23 cellular contexts compared by ENCODE assay signal in the genomic region with DNA sequence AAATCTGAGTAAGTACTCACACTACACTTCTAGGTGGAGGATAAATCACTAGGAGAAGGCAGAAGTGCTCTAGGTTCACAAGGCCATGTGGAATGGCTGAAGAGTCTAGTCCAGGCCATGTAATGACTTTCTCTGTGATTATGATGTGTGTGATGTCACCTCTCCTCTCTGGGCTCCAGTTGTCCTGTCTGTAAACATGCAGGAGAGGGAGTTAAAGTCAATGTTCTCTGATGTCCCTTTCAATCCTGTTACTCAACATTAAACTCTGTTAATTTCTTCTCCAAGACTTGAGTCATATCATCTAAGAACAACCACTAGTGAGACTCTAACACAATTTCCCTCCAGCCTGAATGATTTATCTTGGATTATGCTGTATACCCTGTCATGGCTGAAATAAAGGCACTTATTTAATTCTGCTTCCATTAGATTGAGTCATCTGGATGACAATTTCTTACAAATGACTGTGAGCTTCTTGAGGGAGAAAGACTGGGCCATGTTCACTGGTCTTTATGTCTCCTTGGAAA.
A peak's percentile ranks its signal among the peaks of the same experiment; 100 is the strongest.
DNase-seq lines count a peak whose midpoint lies in the region; ATAC-seq, FAIRE-seq and TF ChIP-seq lines count a peak whose summit lies in the region.
"Had no signal": no experiment of that assay in that cellular context is flagged by ENCODE, and none has a peak within 500 bp of the region (broad histone marks: within the 10 kb centered on the region; RNA-seq: fewer than 3 reads in every experiment).

No MANE protein-coding gene starts in this region.

- no peak overlapping the region for H3K18ac ChIP-seq in mesendoderm (ENCODE audit: low read length)

- TF ChIP-seq CTCF in right atrium auricular region (IDR thresholded peaks at IDR 0.05) = no peak
- TF ChIP-seq CTCF in bronchial epithelial cell (IDR thresholded peaks at IDR 0.05; ENCODE audit: insufficient read depth, low read length, severe bottlenecking) = no peak

- H2BK120ac ChIP-seq in mesendoderm (ENCODE audit: low read depth, low read length) = no peak overlapping the region

- peaks cover 0 to 6% of the 10 kb centered on the region in 2 donors for H3K4me1 ChIP-seq in right atrium auricular region
- H3K4me1 ChIP-seq in mesendoderm (ENCODE audit: control insufficient read depth, low read depth, low read length) = no peaks in the 10 kb centered on the region

- FAIRE-seq in bronchial epithelial cell (lab: Jason Lieb, UNC) (peak; percentile 43), urothelium cell line (lab: Jason Lieb, UNC) (peak; percentile 13)
- FAIRE-seq: GM12891, HTR-8/SVneo, RCC 7860 had no signal

- H3K4me3 ChIP-seq in right atrium auricular region = no peak overlapping the region
- no peak overlapping the region for H3K4me3 ChIP-seq in bronchial epithelial cell (ENCODE audit: low read depth, low read length)
- no peak overlapping the region for H3K4me3 ChIP-seq in mesendoderm (ENCODE audit: low read length)

- H2BK15ac ChIP-seq in mesendoderm (replicated peaks; ENCODE audit: low read depth) = no peak overlapping the region

- DNase-seq in Right ventricle myocardium superior = no peak
- DNase-seq in right atrium auricular region (ENCODE audit: low spot score) = no peak
- peak; percentile 1 for DNase-seq in bronchial epithelial cell (ENCODE audit: low read depth)
- DNase-seq in left ventricle myocardium superior = no peak
- no peak for DNase-seq in urothelium cell line (ENCODE audit: low spot score)
- DNase-seq in stimulated activated naive CD4-positive, alpha-beta T cell (lab: John Stamatoyannopoulos, UW) = no peak
- no peak for DNase-seq in mesendoderm
- DNase-seq in NCI-H69 (lab: John Stamatoyannopoulos, UW) = no peak
- DNase-seq: AML-193; C1 segment of cervical spinal cord; CD8-positive, alpha-beta T cell; GOT3; HCEC 1CT; MV-4-11; NCI-H1694; NCI-H2081; NCI-H2171 treated with DMSO at 0.1 percent for 48 hours; NCI-H524 treated with DMSO at 0.1 percent for 48 hours; OCI-M1; SHP77 had no signal

- H3K9me3 ChIP-seq in right atrium auricular region = no peaks in the 10 kb centered on the region

- H4K5ac ChIP-seq in mesendoderm (ENCODE audit: low read length) = no peak overlapping the region

- no peak overlapping the region for H3K27ac ChIP-seq in right atrium auricular region
- H3K27ac ChIP-seq in mesendoderm (ENCODE audit: low read depth, low read length) = no peak overlapping the region

- no peak overlapping the region for H3K9ac ChIP-seq in mesendoderm (ENCODE audit: low read length)

- intact Hi-C loops in Right ventricle myocardium superior (cut with DNase I) (no loop called here), left ventricle myocardium superior (cut with micrococcal nuclease) (no loop called here)

- H3K27me3 ChIP-seq in right atrium auricular region = no peaks in the 10 kb centered on the region
- H3K27me3 ChIP-seq in bronchial epithelial cell (ENCODE audit: control insufficient read depth, insufficient read depth, low read length) = no peaks in the 10 kb centered on the region
- no peaks in the 10 kb centered on the region for H3K27me3 ChIP-seq in mesendoderm (ENCODE audit: insufficient read depth, low read length, poor library complexity)

- H3K36me3 ChIP-seq in right atrium auricular region = no peaks in the 10 kb centered on the region
- H3K36me3 ChIP-seq in bronchial epithelial cell (ENCODE audit: control insufficient read depth, insufficient read depth, low read length) = no peaks in the 10 kb centered on the region
- H3K36me3 ChIP-seq in mesendoderm (ENCODE audit: control insufficient read depth, insufficient read depth, low read length) = no peaks in the 10 kb centered on the region

- no peak overlapping the region for H3K4ac ChIP-seq in mesendoderm (ENCODE audit: low read depth, low read length)

- no peak overlapping the region for H3K4me2 ChIP-seq in mesendoderm (ENCODE audit: low read length)

- H2AK5ac ChIP-seq in mesendoderm (ENCODE audit: low read length) = no peak overlapping the region

- no peaks in the 10 kb centered on the region for H3K79me1 ChIP-seq in mesendoderm (ENCODE audit: low read length)

- H3K79me2 ChIP-seq in mesendoderm (ENCODE audit: control insufficient read depth, insufficient read depth, low read length) = no peaks in the 10 kb centered on the region

- H2BK5ac ChIP-seq in mesendoderm (ENCODE audit: low read length) = no peak overlapping the region

- H3K56ac ChIP-seq in mesendoderm (ENCODE audit: low read length) = no peak overlapping the region

- no peak overlapping the region for H4K8ac ChIP-seq in mesendoderm (ENCODE audit: low read depth, low read length)

- no peak overlapping the region for H3K23ac ChIP-seq in mesendoderm (ENCODE audit: low read length)

- ATAC-seq in Right ventricle myocardium superior (ENCODE audit: poor library complexity) (peak; percentile 51), left ventricle myocardium superior (peak; percentile 59)
- ATAC-seq: CD8-positive, alpha-beta T cell had no signal
